In the genomic region with DNA sequence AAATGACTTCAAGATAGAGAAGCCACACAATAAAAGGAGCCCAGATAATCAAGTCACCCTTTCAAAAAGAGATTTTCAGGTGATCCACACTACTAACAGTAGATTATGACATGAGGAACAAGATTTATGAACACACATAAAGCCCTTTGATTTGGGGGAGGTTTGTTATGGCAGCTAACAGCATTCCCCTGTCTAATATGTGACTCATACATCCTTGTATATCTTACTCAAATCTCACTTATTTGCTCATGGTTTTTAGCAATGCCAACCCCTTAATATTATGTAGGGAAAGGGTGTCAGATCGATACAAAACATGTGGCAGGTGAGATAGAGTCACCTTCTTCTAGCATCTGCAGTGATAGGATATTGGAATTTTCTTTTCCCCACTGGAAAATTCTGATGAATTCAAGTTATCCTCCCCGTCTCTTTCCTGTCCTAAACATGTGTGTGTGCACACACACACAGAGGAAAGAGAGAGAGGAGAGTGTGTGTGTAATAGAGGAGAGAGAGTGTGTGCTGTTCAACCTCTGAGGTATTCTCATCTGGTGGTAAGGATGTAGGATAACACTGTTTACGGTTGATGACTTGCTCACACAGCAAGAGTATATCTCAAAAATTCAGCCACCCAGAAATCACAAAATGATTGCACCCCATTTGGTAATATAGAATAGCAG, we compare ENCODE assay signal across 8 cellular contexts.
A peak's percentile ranks its signal among the peaks of the same experiment; 100 is the strongest.
DNase-seq lines count a peak whose midpoint lies in the region; ATAC-seq, FAIRE-seq and TF ChIP-seq lines count a peak whose summit lies in the region.

No MANE protein-coding gene starts in this region.

- CTCF ChIA-PET in GM12878 (lab: Yijun Ruan, JAX), result interaction anchor here (0.6 to 1.1 kb wide), 4 partner anchors 14 to 20 kb away, joined by 3 to 4 read pairs (median 3); no protein-coding TSS in a partner anchor

- H3K4me1 Mint-ChIP-seq in activated T-cell treated with anti-CD3 and anti-CD28 coated beads, Interleukin-2, amount 50 U/mL, for 24 hours (ENCODE audit: low read depth), result peaks cover 38% of the 10 kb centered on the region
- peaks cover 12% of the 10 kb centered on the region for H3K4me1 Mint-ChIP-seq in stimulated activated effector memory CD8-positive, alpha-beta T cell treated with anti-CD3 and anti-CD28 coated beads, Interleukin-12 subunit alpha, Interleukin-12 subunit beta, amount 100 ng/mL, for 72 hours

- peak overlapping the region; percentile 77 for H3K27ac Mint-ChIP-seq in activated T-cell treated with anti-CD3 and anti-CD28 coated beads, Interleukin-2, amount 50 U/mL, for 24 hours
- H3K27ac Mint-ChIP-seq in stimulated activated effector memory CD8-positive, alpha-beta T cell treated with anti-CD3 and anti-CD28 coated beads, Interleukin-12 subunit alpha, Interleukin-12 subunit beta, amount 100 ng/mL, for 72 hours, result peak overlapping the region; percentile 67

- no peak for TF ChIP-seq POLR2A in GM12878 (IDR thresholded peaks at IDR 0.05; ENCODE audit: low read depth, low read length)

- ATAC-seq in HG03135 (IDR thresholded peaks at IDR 0.05; ENCODE audit: unreplicated experiment), result peak; percentile 32
- peak; percentile 81 for ATAC-seq in GM12878
- peak; percentile 76 for ATAC-seq in stimulated activated effector memory CD8-positive, alpha-beta T cell treated with anti-CD3 and anti-CD28 coated beads, Interleukin-12 subunit alpha, Interleukin-12 subunit beta, amount 100 ng/mL, for 72 hours

- no TSS peak for BruUV-seq in GM12878 (replicated peaks; lab: Mats Ljungman, UMichigan)

- DNase-seq in activated T-cell treated with anti-CD3 and anti-CD28 coated beads, Interleukin-2, amount 50 U/mL, for 24 hours, result no peak
- DNase-seq in activated T-cell treated with anti-CD3 and anti-CD28 coated beads for 4 hours (no peak), GM12878 (ENCODE audit: low read depth, low spot score) (no peak), germinal center (ENCODE audit: low spot score) (no peak), NCI-H748 (lab: John Stamatoyannopoulos, UW; ENCODE audit: unreplicated experiment) (no peak), COLO668 (lab: John Stamatoyannopoulos, UW; ENCODE audit: unreplicated experiment) (no peak)
- DNase-seq in stimulated activated effector memory CD8-positive, alpha-beta T cell treated with anti-CD3 and anti-CD28 coated beads, Interleukin-12 subunit alpha, Interleukin-12 subunit beta, amount 100 ng/mL, for 72 hours (ENCODE audit: low spot score in 2 of 2), result no peak

- no peak overlapping the region for H3K4me2 ChIP-seq in GM12878 (ENCODE audit: control insufficient read depth, insufficient read depth)

- no peaks in the 10 kb centered on the region for H3K4me1 ChIP-seq in GM12878 (ENCODE audit: control insufficient read depth, insufficient read depth, low read length)

- POLR2A ChIA-PET in GM12878 (lab: Charles Lee), result interaction anchor here (0.6 kb wide), 1 partner anchor 174 kb away, joined by 3 read pairs; no protein-coding TSS in a partner anchor

- TF ChIP-seq EP300 in GM12878 (IDR thresholded peaks at IDR 0.05; ENCODE audit: borderline replicate concordance in 1 of 2, control insufficient read depth in 1 of 2, low read depth in 2 of 2, low read length in 2 of 2), result no peak

- no peak for FAIRE-seq in GM12878 (lab: Jason Lieb, UNC)

- no peak overlapping the region for H2AFZ ChIP-seq in GM12878 (ENCODE audit: control insufficient read depth, low read depth, low read length)

- H3K9ac ChIP-seq in GM12878 (ENCODE audit: control insufficient read depth, insufficient read depth, low read length), result no peak overlapping the region

- SMC1A ChIA-PET in GM12878 (lab: Charles Lee; ENCODE audit: uncharacterized antibody, unreplicated experiment), result interaction anchor here (1.0 to 1.5 kb wide), 5 partner anchors 67 to 121 kb away, joined by 3 to 5 read pairs (median 4); no protein-coding TSS in a partner anchor

- no peaks in the 10 kb centered on the region for H3K27me3 ChIP-seq in GM12878 (replicated peaks in 1 of 2; ENCODE audit: control insufficient read depth in 2 of 2, insufficient read depth in 2 of 2, low read length in 1 of 2)

- H4K20me1 ChIP-seq in GM12878 (ENCODE audit: control insufficient read depth, insufficient read depth), result no peaks in the 10 kb centered on the region

- no peaks in the 10 kb centered on the region for H3K36me3 ChIP-seq in GM12878 (ENCODE audit: control insufficient read depth in 2 of 2, insufficient read depth in 2 of 2, low read length in 1 of 2)

- H3K9me3 Mint-ChIP-seq in activated T-cell treated with anti-CD3 and anti-CD28 coated beads, Interleukin-2, amount 50 U/mL, for 24 hours, result no peaks in the 10 kb centered on the region
- H3K9me3 Mint-ChIP-seq in stimulated activated effector memory CD8-positive, alpha-beta T cell treated with anti-CD3 and anti-CD28 coated beads, Interleukin-12 subunit alpha, Interleukin-12 subunit beta, amount 100 ng/mL, for 72 hours, result peaks cover 2% of the 10 kb centered on the region

- no peaks in the 10 kb centered on the region for H3K27me3 Mint-ChIP-seq in activated T-cell treated with anti-CD3 and anti-CD28 coated beads, Interleukin-2, amount 50 U/mL, for 24 hours

- TF ChIP-seq CTCF in GM12878 (IDR thresholded peaks at IDR 0.05 in 2 of 3, conservative IDR thresholded peaks at IDR 0.05 in 1 of 3; ENCODE audit: control insufficient read depth in 2 of 3, extremely low read depth in 1 of 3, insufficient read depth in 1 of 3, low read depth in 3 of 3, low read length in 3 of 3), result no peak

- H3K36me3 Mint-ChIP-seq in activated T-cell treated with anti-CD3 and anti-CD28 coated beads, Interleukin-2, amount 50 U/mL, for 24 hours (ENCODE audit: low read depth), result no peaks in the 10 kb centered on the region
- H3K36me3 Mint-ChIP-seq in stimulated activated effector memory CD8-positive, alpha-beta T cell treated with anti-CD3 and anti-CD28 coated beads, Interleukin-12 subunit alpha, Interleukin-12 subunit beta, amount 100 ng/mL, for 72 hours, result no peaks in the 10 kb centered on the region

- no peak overlapping the region for H3K4me3 Mint-ChIP-seq in activated T-cell treated with anti-CD3 and anti-CD28 coated beads, Interleukin-2, amount 50 U/mL, for 24 hours
- H3K4me3 Mint-ChIP-seq in stimulated activated effector memory CD8-positive, alpha-beta T cell treated with anti-CD3 and anti-CD28 coated beads, Interleukin-12 subunit alpha, Interleukin-12 subunit beta, amount 100 ng/mL, for 72 hours, result peak overlapping the region; percentile 8

- RAD21 ChIA-PET in GM12878 (lab: Charles Lee; ENCODE audit: unreplicated experiment), result interaction anchor here (0.9 to 1.0 kb wide), 3 partner anchors 53 to 83 kb away, joined by 3 read pairs; no protein-coding TSS in a partner anchor

- no peak overlapping the region for H3K4me3 ChIP-seq in GM12878

- in situ Hi-C loops in GM12878 (cut with MboI), result no loop called here

- no peak for TF ChIP-seq RAD21 in GM12878 (IDR thresholded peaks at IDR 0.05; ENCODE audit: insufficient read depth, low read depth, low read length)

- H3K79me2 ChIP-seq in GM12878 (ENCODE audit: control insufficient read depth, insufficient read depth, low read length), result no peaks in the 10 kb centered on the region

- H3K9me3 ChIP-seq in GM12878 (replicated peaks; ENCODE audit: control insufficient read depth, insufficient read depth, low read length), result no peaks in the 10 kb centered on the region

- no peak overlapping the region for H3K27ac ChIP-seq in GM12878 (ENCODE audit: control insufficient read depth, insufficient read depth)

- WGBS in GM12878 (ENCODE audit: insufficient coverage, insufficient replicate concordance, low lambda C conversion rate, missing lambda C conversion rate), result 0% methylated on average over 3 of the region's 3 CpGs

- intact Hi-C loops in GM12878 (cut with micrococcal nuclease; ENCODE audit: unreplicated experiment), result no loop called here

TF ChIP-seq in GM12878, 131 proteins besides CTCF, POLR2A, EP300 and RAD21:
- TF ChIP-seq CREM (IDR thresholded peaks at IDR 0.05; ENCODE audit: low read depth) (0 out of 2 replicates have a peak, but pooled peaks have one; percentile 9), STAT3 (IDR thresholded peaks at IDR 0.05; ENCODE audit: low read depth, low read length) (no peak)
